In genomic region chr2:43270461-43270860, GRCh38 we compare ENCODE assay signal across 13 cellular contexts. TPM values are rescaled to one million over a fixed set of nuclear protein-coding genes. Genes with fewer than 3 reads are reported as not detected.
DNase-seq lines count a peak whose midpoint lies in the region; ATAC-seq and TF ChIP-seq lines count a peak whose summit lies in the region.
"Had no signal": no experiment of that assay in that cellular context is flagged by ENCODE, and none has a peak within 500 bp of the region (broad histone marks: within the 10 kb centered on the region; RNA-seq: fewer than 3 reads in every experiment).

No MANE protein-coding gene starts in this region.

- H3K27ac Mint-ChIP-seq in T-helper 17 cell (peak overlapping the region; percentile 32), chondrocyte (ENCODE audit: unreplicated experiment) (peak overlapping the region; percentile 94), nephron progenitor cell (peak overlapping the region; percentile 55)

- no peak overlapping the region for H3K4me3 Mint-ChIP-seq in T-helper 17 cell
- no peak overlapping the region for H3K4me3 Mint-ChIP-seq in chondrocyte (ENCODE audit: unreplicated experiment)
- no peak overlapping the region for H3K4me3 Mint-ChIP-seq in nephron progenitor cell
- H3K4me3 Mint-ChIP-seq: CD4-positive, CD25-positive, alpha-beta regulatory T cell had no signal

- no peak for TF ChIP-seq POLR2A in erythroblast (IDR thresholded peaks at IDR 0.05; ENCODE audit: low read length)

- no peak for DNase-seq in T-helper 17 cell
- DNase-seq in chondrocyte (ENCODE audit: low spot score), result no peak
- no peak for DNase-seq in nephron progenitor cell
- DNase-seq in thoracic aorta (ENCODE audit: low spot score), result no peak
- DNase-seq in SHP77 treated with DMSO at 0.1 percent for 48 hours (lab: John Stamatoyannopoulos, UW), result no peak
- DNase-seq in erythroblast (lab: John Stamatoyannopoulos, UW), result no peak
- DNase-seq: activated CD8-positive, alpha-beta memory T cell treated with anti-CD3 and anti-CD28 coated beads for 24 hours; activated naive CD4-positive, alpha-beta T cell; NCI-H2107 had no signal

- no peaks in the 10 kb centered on the region for H3K27me3 Mint-ChIP-seq in T-helper 17 cell
- H3K27me3 Mint-ChIP-seq in chondrocyte (ENCODE audit: low read depth), result no peaks in the 10 kb centered on the region
- H3K27me3 Mint-ChIP-seq in nephron progenitor cell (ENCODE audit: low read depth, poor library complexity), result no peaks in the 10 kb centered on the region
- H3K27me3 Mint-ChIP-seq: CD4-positive, CD25-positive, alpha-beta regulatory T cell had no signal

- H3K36me3 ChIP-seq in thoracic aorta, result no peaks in the 10 kb centered on the region
- H3K36me3 ChIP-seq: neutrophil had no signal

- H3K4me1 ChIP-seq in thoracic aorta (ENCODE audit: control insufficient read depth in 1 of 2, low read depth in 2 of 2), result peaks cover 34 to 81% of the 10 kb centered on the region in 2 donors

- TF ChIP-seq CTCF in chondrocyte (IDR thresholded peaks at IDR 0.05) (no peak), nephron progenitor cell (IDR thresholded peaks at IDR 0.05) (no peak), thoracic aorta (IDR thresholded peaks at IDR 0.05) (no peak)

- no peak overlapping the region for H3K4me3 ChIP-seq in thoracic aorta
- H3K4me3 ChIP-seq: GM12878 had no signal

- peaks cover 7% of the 10 kb centered on the region for H3K4me1 Mint-ChIP-seq in T-helper 17 cell
- peaks cover 75% of the 10 kb centered on the region for H3K4me1 Mint-ChIP-seq in chondrocyte (ENCODE audit: low read depth)
- H3K4me1 Mint-ChIP-seq in nephron progenitor cell, result peaks cover 56% of the 10 kb centered on the region

- H3K36me3 Mint-ChIP-seq in T-helper 17 cell (ENCODE audit: low read depth) (peaks cover 9% of the 10 kb centered on the region), chondrocyte (ENCODE audit: low read depth) (peaks cover 2% of the 10 kb centered on the region), nephron progenitor cell (ENCODE audit: low read depth) (peaks cover 11% of the 10 kb centered on the region)

- H3K27ac ChIP-seq in thoracic aorta, result peak overlapping the region; percentile 76 to 79
- H3K27ac ChIP-seq: neutrophil had no signal

- H3K27me3 ChIP-seq in thoracic aorta (replicated peaks; ENCODE audit: insufficient read depth), result no peaks in the 10 kb centered on the region
- H3K27me3 ChIP-seq: neutrophil had no signal

- H3K9me3 ChIP-seq in T-helper 17 cell (ENCODE audit: control insufficient read depth, low read length, poor library complexity, severe bottlenecking) (no peaks in the 10 kb centered on the region), thoracic aorta (no peaks in the 10 kb centered on the region)
- H3K9me3 ChIP-seq: neutrophil had no signal

- H3K9me3 Mint-ChIP-seq in chondrocyte (ENCODE audit: low read depth) (no peaks in the 10 kb centered on the region), nephron progenitor cell (no peaks in the 10 kb centered on the region)
- H3K9me3 Mint-ChIP-seq: CD4-positive, CD25-positive, alpha-beta regulatory T cell had no signal

- ATAC-seq in T-helper 17 cell (no peak), thoracic aorta (ENCODE audit: insufficient number of reproducible peaks, low FRiP score, low read depth) (no peak), GM18870 (IDR thresholded peaks at IDR 0.05; ENCODE audit: unreplicated experiment) (no peak)
- ATAC-seq: GM12878 had no signal

RNA-seq across cellular contexts. Expression of gene ZFP36L2, which starts 44.1 kb away (rescaled TPM):
- total RNA-seq in T-helper 17 cell (100 to 1,000 TPM; 501 to 627 TPM), chondrocyte (95.8 to 103 TPM (median 98.3 TPM) in 3 replicates), thoracic aorta (100 to 1,000 TPM; 172 to 197 TPM)

Comparison
In these comparisons a context has a peak if more than half of its experiments do, and no peak if none do; other contexts are left out.
1. H3K27ac Mint-ChIP-seq: peak in every context shown above with its lines; median percentile 94 in chondrocyte; 55 in nephron progenitor cell; 32 in T-helper 17 cell.